1 cellular context compared by ENCODE assay signal in the genomic region with DNA sequence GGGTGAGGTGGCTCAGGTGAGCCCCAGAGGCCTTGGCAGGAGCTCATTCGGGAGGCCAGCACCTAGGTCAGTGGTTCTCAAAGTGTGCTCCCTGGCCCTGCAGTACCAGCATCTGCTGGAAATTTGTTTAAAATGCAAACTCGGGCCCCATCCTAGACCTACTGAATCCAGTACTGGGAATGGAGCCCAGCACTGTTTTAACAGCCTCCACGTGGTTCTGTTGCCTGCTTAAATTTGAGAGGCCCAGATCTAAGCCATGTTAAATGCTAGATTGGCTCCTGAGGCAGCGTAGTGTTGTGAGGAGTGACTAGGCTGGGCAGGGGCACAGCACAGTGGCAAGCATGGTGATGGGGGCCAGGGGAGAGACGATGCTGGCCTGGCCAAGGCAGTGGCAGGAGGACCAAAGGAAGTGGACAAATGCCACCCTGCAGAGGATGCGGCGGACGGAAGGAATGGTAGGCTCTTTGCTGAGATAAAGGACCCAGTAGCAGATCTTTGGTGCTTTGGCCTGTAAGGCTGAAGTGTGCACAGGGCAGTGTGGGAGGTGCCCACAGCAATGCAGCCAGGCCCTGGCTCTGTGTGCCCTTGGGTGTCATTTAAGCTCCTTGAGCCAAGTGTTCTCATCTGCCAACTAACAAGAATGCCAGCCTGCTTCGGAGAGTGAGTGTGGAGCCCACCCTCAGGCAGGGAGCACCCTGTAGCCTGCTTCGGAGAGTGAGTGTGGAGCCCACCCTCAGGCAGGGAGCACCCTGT.
TF ChIP-seq lines count a peak whose summit lies in the region.

No MANE protein-coding gene starts in this region.

TF ChIP-seq in neural cell, 6 proteins besides CTCF, POLR2A, EP300 and RAD21:
- TF ChIP-seq EZH2 (IDR thresholded peaks at IDR 0.05; ENCODE audit: borderline replicate concordance, insufficient read depth, low read length, poor library complexity, severe bottlenecking) (no peak), TAF1 (IDR thresholded peaks at IDR 0.05; ENCODE audit: low read depth) (no peak), POLR2AphosphoS5 (IDR thresholded peaks at IDR 0.05) (peak; percentile 30)
